ENCODE assay signal across 9 cellular contexts in genomic region chr1:61244114-61244513, GRCh38.
DNase-seq lines count a peak whose midpoint lies in the region; ATAC-seq and TF ChIP-seq lines count a peak whose summit lies in the region.
"Had no signal": no experiment of that assay in that cellular context is flagged by ENCODE, and none has a peak within 500 bp of the region (broad histone marks: within the 10 kb centered on the region; RNA-seq: fewer than 3 reads in every experiment).

No MANE protein-coding gene starts in this region.

- H3K9me3 ChIP-seq in Loucy (ENCODE audit: insufficient read depth, low read depth, low read length) (no peaks in the 10 kb centered on the region), adipocyte (ENCODE audit: control insufficient read depth, low read length) (no peaks in the 10 kb centered on the region), thoracic aorta (no peaks in the 10 kb centered on the region)

- no peaks in the 10 kb centered on the region for H3F3A ChIP-seq in Loucy (ENCODE audit: low read depth)

- no peaks in the 10 kb centered on the region for H3K79me2 ChIP-seq in Loucy (ENCODE audit: insufficient read depth, low read length)

- ATAC-seq in left ventricle myocardium superior: peak; percentile 23
- no peak for ATAC-seq in thoracic aorta (ENCODE audit: insufficient number of reproducible peaks, low FRiP score, low read depth)
- no peak for ATAC-seq in HG02798 (IDR thresholded peaks at IDR 0.05; ENCODE audit: poor library complexity, unreplicated experiment)

- no peak overlapping the region for H3K4me3 ChIP-seq in Loucy (ENCODE audit: low read length, poor library complexity, severe bottlenecking)
- H3K4me3 ChIP-seq in adipocyte (ENCODE audit: low read length): no peak overlapping the region
- H3K4me3 ChIP-seq in thoracic aorta: no peak overlapping the region

- intact Hi-C loops in left ventricle myocardium superior (cut with micrococcal nuclease): no loop called here

- no peaks in the 10 kb centered on the region for H3K9me2 ChIP-seq in Loucy (replicated peaks; ENCODE audit: low read depth, low read length)

- H2AFZ ChIP-seq in Loucy (ENCODE audit: low read length): no peak overlapping the region

- H3K4me1 ChIP-seq in Loucy (ENCODE audit: insufficient read depth, low read length, poor library complexity, severe bottlenecking): peaks cover 18% of the 10 kb centered on the region
- peaks cover 30% of the 10 kb centered on the region for H3K4me1 ChIP-seq in adipocyte (ENCODE audit: control insufficient read depth, insufficient read depth, low read length)
- peaks cover 29 to 74% of the 10 kb centered on the region in 2 donors for H3K4me1 ChIP-seq in thoracic aorta (ENCODE audit: control insufficient read depth in 1 of 2, low read depth in 2 of 2)

- DNase-seq in adipocyte (ENCODE audit: low read depth) (peak; percentile 57), left ventricle myocardium superior (no peak), thoracic aorta (ENCODE audit: low spot score) (no peak), NOMO-1 treated with dmso at 0.1 percent for 144 hours (lab: John Stamatoyannopoulos, UW; ENCODE audit: unreplicated experiment) (no peak)
- no peak for DNase-seq in effector CD8-positive, alpha-beta T cell (lab: John Stamatoyannopoulos, UW)
- DNase-seq in activated naive CD4-positive, alpha-beta T cell treated with anti-CD3 and anti-CD28 coated beads, Interleukin-2, amount 50 U/mL, for 16 hours: no peak
- DNase-seq: effector memory CD4-positive, alpha-beta T cell had no signal

- H3K9ac ChIP-seq in Loucy (ENCODE audit: low read depth, low read length, poor library complexity, severe bottlenecking) (no peak overlapping the region), adipocyte (ENCODE audit: low read length) (no peak overlapping the region)

- no peak for TF ChIP-seq CTCF in Loucy (conservative IDR thresholded peaks at IDR 0.05; ENCODE audit: low read length)
- no peak for TF ChIP-seq CTCF in thoracic aorta (IDR thresholded peaks at IDR 0.05)

- no peaks in the 10 kb centered on the region for H3K36me3 ChIP-seq in Loucy (ENCODE audit: insufficient read depth, low read length)
- H3K36me3 ChIP-seq in adipocyte (ENCODE audit: control insufficient read depth, insufficient read depth, low read length, severe bottlenecking): no peaks in the 10 kb centered on the region
- H3K36me3 ChIP-seq in thoracic aorta: no peaks in the 10 kb centered on the region

- H4K20me1 ChIP-seq in Loucy (ENCODE audit: insufficient read depth, low read length, poor library complexity, severe bottlenecking): no peaks in the 10 kb centered on the region

- H3K27me3 ChIP-seq in Loucy (ENCODE audit: insufficient read depth, low read length, poor library complexity, severe bottlenecking) (no peaks in the 10 kb centered on the region), adipocyte (replicated peaks; ENCODE audit: control insufficient read depth, insufficient read depth, low read length) (no peaks in the 10 kb centered on the region), thoracic aorta (replicated peaks; ENCODE audit: insufficient read depth) (no peaks in the 10 kb centered on the region)

- peak overlapping the region; percentile 46 to 70 for H3K27ac ChIP-seq in thoracic aorta

- peak overlapping the region; percentile 25 for H3K4me2 ChIP-seq in Loucy (ENCODE audit: low read depth, low read length, poor library complexity, severe bottlenecking)
